27 cellular contexts compared by ENCODE assay signal in genomic region chr10:102262744-102263370, GRCh38. TPM values are rescaled to one million over a fixed set of nuclear protein-coding genes. Genes with fewer than 3 reads are reported as not detected.
DNase-seq lines count a peak whose midpoint lies in the region; ATAC-seq, FAIRE-seq and TF ChIP-seq lines count a peak whose summit lies in the region.
"Had no signal": no experiment of that assay in that cellular context is flagged by ENCODE, and none has a peak within 500 bp of the region (broad histone marks: within the 10 kb centered on the region; RNA-seq: fewer than 3 reads in every experiment).

No MANE protein-coding gene starts in this region.

- peak; percentile 33 for FAIRE-seq in GM19239 (lab: Jason Lieb, UNC)
- FAIRE-seq: kidney had no signal

- ATAC-seq in left colon (peak; percentile 48), sciatic nerve (peak; percentile 32), GM21367 (IDR thresholded peaks at IDR 0.05; ENCODE audit: unreplicated experiment) (no peak), HG02852 (IDR thresholded peaks at IDR 0.05; ENCODE audit: unreplicated experiment) (no peak)
- ATAC-seq: activated CD4-positive, alpha-beta T cell treated with anti-CD3 and anti-CD28 coated beads for 36 hours; activated naive CD8-positive, alpha-beta T cell treated with anti-CD3 and anti-CD28 coated beads, Interleukin-2, amount 50 U/mL, for 24 hours; T-helper 17 cell had no signal

- no peak overlapping the region for H3K4me3 ChIP-seq in cardiac fibroblast (replicated peaks in 1 of 2; ENCODE audit: low read depth in 2 of 2, low read length in 2 of 2)
- H3K4me3 ChIP-seq: SK-N-MC, upper lobe of left lung had no signal

- DNase-seq in GM19239 (ENCODE audit: insufficient read length, low spot score): no peak
- DNase-seq in cardiac fibroblast (ENCODE audit: low read depth in 2 of 2): peak; percentile 29 to 34
- no peak for DNase-seq in left colon
- no peak for DNase-seq in sciatic nerve (ENCODE audit: low spot score)
- DNase-seq in AG08395 (ENCODE audit: low spot score): no peak
- DNase-seq: activated CD4-positive, alpha-beta T cell treated with anti-CD3 and anti-CD28 coated beads for 36 hours; activated gamma-delta T cell treated with Interleukin-2 at 50 U/mL for 16 hours; activated naive CD8-positive, alpha-beta T cell treated with anti-CD3 and anti-CD28 coated beads, Interleukin-2, amount 50 U/mL, for 24 hours; activated T-cell treated with anti-CD3 and anti-CD28 coated beads, Interleukin-2, amount 50 U/mL, for 1 hour; effector CD8-positive, alpha-beta T cell; kidney; NCI-H1105 treated with DMSO at 0.1 percent for 48 hours; NCI-H2029 treated with DMSO at 0.1 percent for 48 hours; NCI-H345; NCI-H748 treated with DMSO at 0.1 percent for 48 hours; nucleus accumbens; retina; RPMI8226; stimulated activated CD4-positive, alpha-beta T cell treated with anti-CD3 and anti-CD28 coated beads, Interleukin-15, amount 100 ng/mL, for 24 hours; T-helper 17 cell; upper lobe of left lung had no signal

- intact Hi-C loops in left colon (cut with DNase I, micrococcal nuclease) (no loop called here), sciatic nerve (cut with DNase I) (no loop called here)

- TF ChIP-seq CTCF in cardiac fibroblast (IDR thresholded peaks at IDR 0.05; ENCODE audit: low read depth, low read length): no peak

RNA-seq across cellular contexts. Expression of gene GBF1, which starts 17.5 kb away (rescaled TPM):
- 10 to 100 TPM; 52.3 to 64.3 TPM for total RNA-seq in left colon
- 39.5 TPM for total RNA-seq in sciatic nerve

RNA-seq across cellular contexts. Expression of gene PITX3, which starts 21.5 kb away (rescaled TPM):
- total RNA-seq in left colon (not detected), sciatic nerve (not detected)
- total RNA-seq: glomerular endothelial cell, kidney, lung microvascular endothelial cell, MCF 10A, T-helper 17 cell had no signal

RNA-seq across cellular contexts. Expression of gene ELOVL3, which starts 36.8 kb away (rescaled TPM):
- total RNA-seq in left colon: not detected
- total RNA-seq in sciatic nerve: not detected
- total RNA-seq: glomerular endothelial cell, lung microvascular endothelial cell, MCF 10A, T-helper 17 cell had no signal

Comparison
In these comparisons a context has a peak if more than half of its experiments do, and no peak if none do; other contexts are left out.
1. DNase-seq: peak in cardiac fibroblast (2 of 2); none in GM19239 (single experiment), left colon (0 of 2), sciatic nerve (single experiment) and AG08395 (single experiment).
2. ATAC-seq: peak in left colon (single experiment) and sciatic nerve (single experiment); none in GM21367 (single experiment) and HG02852 (single experiment).